Comparison of ENCODE assay signal across 8 cellular contexts in genomic region chr1:110879758-110880606, GRCh38. TPM values are rescaled to one million over a fixed set of nuclear protein-coding genes. Genes with fewer than 3 reads are reported as not detected.
DNase-seq lines count a peak whose midpoint lies in the region; ATAC-seq and TF ChIP-seq lines count a peak whose summit lies in the region.

No MANE protein-coding gene starts in this region.

- peak overlapping the region; percentile 92 to 98 (median 97) for H3K27ac Mint-ChIP-seq in CD14-positive monocyte

- H3K27me3 Mint-ChIP-seq in CD14-positive monocyte (ENCODE audit: low read depth in 3 of 3), result peaks cover 0 to 3% (median 0%) of the 10 kb centered on the region in 3 donors

- peaks cover 43 to 51% of the 10 kb centered on the region in 2 donors for H3K36me3 Mint-ChIP-seq in CD14-positive monocyte

- H3K9me3 ChIP-seq in neutrophil, result no peaks in the 10 kb centered on the region

- H3K4me3 ChIP-seq in Jurkat, Clone E6-1 (ENCODE audit: low read length), result no peak overlapping the region
- H3K4me3 ChIP-seq in neutrophil (ENCODE audit: low read depth in 1 of 2, low read length in 1 of 2), result peak overlapping the region; percentile 19 to 22

- peak overlapping the region; percentile 72 for H3K27ac ChIP-seq in neutrophil

- H3K4me1 ChIP-seq in neutrophil (ENCODE audit: control insufficient read depth in 1 of 2, insufficient read depth in 1 of 2, low read depth in 1 of 2, low read length in 1 of 2), result peaks cover 61 to 65% of the 10 kb centered on the region in 2 experiments

- peaks cover 0 to 2% (median 0%) of the 10 kb centered on the region in 7 donors for H3K9me3 Mint-ChIP-seq in CD14-positive monocyte

- ATAC-seq in GM19452 (IDR thresholded peaks at IDR 0.05; ENCODE audit: unreplicated experiment), result peak; percentile 47

- DNase-seq in CD14-positive monocyte (ENCODE audit: low spot score) (peak; percentile 87), NCI-H524 (lab: John Stamatoyannopoulos, UW) (no peak), NCI-H1105 treated with DMSO at 0.1 percent for 48 hours (lab: John Stamatoyannopoulos, UW) (no peak), NCI-H345 (lab: John Stamatoyannopoulos, UW) (no peak)
- peak; percentile 63 for DNase-seq in Jurkat, Clone E6-1 (ENCODE audit: low read depth, low spot score)
- peak; percentile 57 to 67 for DNase-seq in activated CD4-positive, alpha-beta T cell treated with anti-CD3 and anti-CD28 coated beads, Interleukin-2, amount 50 U/mL, for 48 hours

- peak overlapping the region; percentile 56 to 75 for H3K4me3 Mint-ChIP-seq in CD14-positive monocyte

- peaks cover 90% of the 10 kb centered on the region for H3K4me1 Mint-ChIP-seq in CD14-positive monocyte

- no peaks in the 10 kb centered on the region for H3K27me3 ChIP-seq in neutrophil

- peaks cover 30% of the 10 kb centered on the region for H3K36me3 ChIP-seq in neutrophil

- TF ChIP-seq CTCF in CD14-positive monocyte (IDR thresholded peaks at IDR 0.05) (no peak), neutrophil (IDR thresholded peaks at IDR 0.05) (no peak)

- intact Hi-C loops in CD14-positive monocyte (cut with micrococcal nuclease), result loop anchor here (5.0 to 10.0 kb wide), 3 partner anchors 85 to 322 kb away; partner anchors contain the start of genes DENND2D (in 1 of the 2) and LRIF1 (in 1 of the 2)

RNA-seq across cellular contexts. Expression of gene CD53, which starts 7.0 kb away (rescaled TPM):
- 1,000 to 10,000 TPM; 1,107 to 1,222 TPM for polyA plus RNA-seq in CD14-positive monocyte
- polyA plus RNA-seq in Jurkat, Clone E6-1 (2012; ENCODE audit: insufficient read depth, insufficient read length), result 137 TPM

Comparison
In these comparisons a context has a peak if more than half of its experiments do, and no peak if none do; other contexts are left out.
1. DNase-seq: peak in CD14-positive monocyte (single experiment), Jurkat, Clone E6-1 (single experiment) and activated CD4-positive, alpha-beta T cell treated with anti-CD3 and anti-CD28 coated beads, Interleukin-2, amount 50 U/mL, for 48 hours (2 of 2); none in NCI-H524 (0 of 2), NCI-H1105 treated with DMSO at 0.1 percent for 48 hours (single experiment) and NCI-H345 (single experiment).